Comparison of ENCODE assay signal across 22 cellular contexts in genomic region chr11:19768815-19769214, GRCh38. TPM values are rescaled to one million over a fixed set of nuclear protein-coding genes. Genes with fewer than 3 reads are reported as not detected.
A peak's percentile ranks its signal among the peaks of the same experiment; 100 is the strongest.
DNase-seq lines count a peak whose midpoint lies in the region; TF ChIP-seq lines count a peak whose summit lies in the region.
"Had no signal": no experiment of that assay in that cellular context is flagged by ENCODE, and none has a peak within 500 bp of the region (broad histone marks: within the 10 kb centered on the region; RNA-seq: fewer than 3 reads in every experiment).

No MANE protein-coding gene starts in this region.

- TF ChIP-seq CTCF in hepatocyte (IDR thresholded peaks at IDR 0.05; ENCODE audit: poor library complexity) (no peak), ascending aorta (IDR thresholded peaks at IDR 0.05) (no peak)

- no peak overlapping the region for H2AFZ ChIP-seq in hepatocyte

- H3K79me2 ChIP-seq in hepatocyte = no peaks in the 10 kb centered on the region

- intact Hi-C loops in ascending aorta (cut with DNase I) = no loop called here

- H3K4me1 ChIP-seq in hepatocyte (ENCODE audit: insufficient read depth) = peaks cover 11% of the 10 kb centered on the region
- H3K4me1 ChIP-seq in mesodermal cell (ENCODE audit: control insufficient read depth, insufficient read depth, low read length, poor library complexity, severe bottlenecking) = peaks cover 26% of the 10 kb centered on the region
- peaks cover 11 to 59% of the 10 kb centered on the region in 2 donors for H3K4me1 ChIP-seq in ascending aorta

- DNase-seq in NCI-H2029 treated with DMSO at 0.1 percent for 48 hours (lab: John Stamatoyannopoulos, UW) (peak; percentile 46), dermis blood vessel endothelial cell (peak; percentile 24), hepatocyte (ENCODE audit: low spot score) (no peak), dedifferentiated amniotic fluid mesenchymal stem cell (ENCODE audit: extremely low spot score) (no peak), NCI-H2227 treated with DMSO at 0.1 percent for 48 hours (lab: John Stamatoyannopoulos, UW) (no peak), ascending aorta (ENCODE audit: low spot score in 2 of 2) (no peak)
- no peak for DNase-seq in effector CD8-positive, alpha-beta T cell (lab: John Stamatoyannopoulos, UW)
- DNase-seq: ACHN; Caco-2; CD4-positive, alpha-beta memory T cell; DND-41; H7; MV-4-11; NCI-H1105 treated with DMSO at 0.1 percent for 48 hours; NCI-H1694; NCI-H2107; NCI-H510A; NCI-H748 treated with DMSO at 0.1 percent for 48 hours; Peyer's patch had no signal

- peak overlapping the region; percentile 58 for H3K4me2 ChIP-seq in hepatocyte

- H3K27ac ChIP-seq in hepatocyte (peak overlapping the region; percentile 86), mesodermal cell (ENCODE audit: low read depth, low read length, severe bottlenecking) (peak overlapping the region; percentile 72), ascending aorta (peak overlapping the region in 1 of 2 donors; percentile 30)
- H3K27ac ChIP-seq: BLaER1 treated with 17β-estradiol and CSF1 and Interleukin-3, amounts not matched to agents 10 nM and 100 nM; Peyer's patch had no signal

- no peaks in the 10 kb centered on the region for H4K20me1 ChIP-seq in hepatocyte (ENCODE audit: insufficient read depth, poor library complexity, severe bottlenecking)

- no peaks in the 10 kb centered on the region for H3K27me3 ChIP-seq in hepatocyte
- H3K27me3 ChIP-seq in ascending aorta = no peaks in the 10 kb centered on the region
- H3K27me3 ChIP-seq: Peyer's patch had no signal

- no peaks in the 10 kb centered on the region for H3K9me3 ChIP-seq in hepatocyte (ENCODE audit: low read depth)
- no peaks in the 10 kb centered on the region for H3K9me3 ChIP-seq in mesodermal cell (ENCODE audit: control insufficient read depth, low read length)
- H3K9me3 ChIP-seq in ascending aorta = no peaks in the 10 kb centered on the region
- H3K9me3 ChIP-seq: BLaER1 treated with 17β-estradiol and CSF1 and Interleukin-3, amounts not matched to agents 10 nM and 100 nM; Caco-2; Peyer's patch had no signal

- H3K9me2 ChIP-seq in hepatocyte (replicated peaks; ENCODE audit: insufficient read depth) = no peaks in the 10 kb centered on the region

- no peak overlapping the region for H3K4me3 ChIP-seq in hepatocyte
- H3K4me3 ChIP-seq in mesodermal cell (ENCODE audit: extremely low read depth, insufficient read depth, low read length, poor library complexity, severe bottlenecking) = no peak overlapping the region
- no peak overlapping the region for H3K4me3 ChIP-seq in ascending aorta
- H3K4me3 ChIP-seq: BLaER1 treated with 17β-estradiol and CSF1 and Interleukin-3, amounts not matched to agents 10 nM and 100 nM; GM12878; Peyer's patch had no signal

- H3K36me3 ChIP-seq in hepatocyte (replicated peaks; ENCODE audit: insufficient read depth, low read depth) (no peaks in the 10 kb centered on the region), mesodermal cell (ENCODE audit: control insufficient read depth, insufficient read depth, low read length) (no peaks in the 10 kb centered on the region), ascending aorta (no peaks in the 10 kb centered on the region)
- H3K36me3 ChIP-seq: BLaER1 treated with 17β-estradiol and CSF1 and Interleukin-3, amounts not matched to agents 10 nM and 100 nM; Peyer's patch had no signal

RNA-seq across cellular contexts. Expression of gene NAV2, which starts 56.2 kb away (rescaled TPM):
- 6.8 and 10.0 TPM in 2 replicates for total RNA-seq in dermis blood vessel endothelial cell
- 18.1 and 30.8 TPM in 2 replicates for total RNA-seq in hepatocyte
- 23.7 and 38.1 TPM in 2 replicates for polyA plus RNA-seq in hepatocyte
- 32.9 TPM for polyA plus RNA-seq in mesodermal cell (2013, experiment 1 of 2)
- 33.4 TPM for polyA plus RNA-seq in mesodermal cell (2013, experiment 2 of 2)
- total RNA-seq in ascending aorta = 62.6 TPM

Comparison
In these comparisons a context has a peak if more than half of its experiments do, and no peak if none do; other contexts are left out.
1. DNase-seq: peak in NCI-H2029 treated with DMSO at 0.1 percent for 48 hours (single experiment) and dermis blood vessel endothelial cell (single experiment); none in hepatocyte (single experiment), effector CD8-positive, alpha-beta T cell (single experiment), dedifferentiated amniotic fluid mesenchymal stem cell (single experiment), NCI-H2227 treated with DMSO at 0.1 percent for 48 hours (single experiment) and ascending aorta (0 of 2).